In genomic region chr20:31835554-31835953, GRCh38 we compare ENCODE assay signal across 1 cellular context.
TF ChIP-seq lines count a peak whose summit lies in the region.

No MANE protein-coding gene starts in this region.

TF ChIP-seq in K562, 482 proteins besides CTCF, POLR2A, EP300 and RAD21:
- TF ChIP-seq FOXM1 (IDR thresholded peaks at IDR 0.05; ENCODE audit: low read depth) (no peak), FOXM1 (CRISPR knock-in tag; IDR thresholded peaks at IDR 0.05; ENCODE audit: low read depth) (0 out of 2 replicates have a peak, but pooled peaks have one; percentile 40), ZBTB7A (IDR thresholded peaks at IDR 0.05; ENCODE audit: borderline replicate concordance, control insufficient read depth, low read depth, low read length) (no peak), HMGN3 (IDR thresholded peaks at IDR 0.05; ENCODE audit: borderline replicate concordance, extremely low read depth, insufficient read length, low read depth, low read length) (peak; percentile 12), DMBX1 (CRISPR knock-in tag; IDR thresholded peaks at IDR 0.05; ENCODE audit: borderline replicate concordance) (no peak)
TF ChIP-seq in K562: peak in this region for 2.
